ENCODE assay signal across 11 cellular contexts in the genomic region with DNA sequence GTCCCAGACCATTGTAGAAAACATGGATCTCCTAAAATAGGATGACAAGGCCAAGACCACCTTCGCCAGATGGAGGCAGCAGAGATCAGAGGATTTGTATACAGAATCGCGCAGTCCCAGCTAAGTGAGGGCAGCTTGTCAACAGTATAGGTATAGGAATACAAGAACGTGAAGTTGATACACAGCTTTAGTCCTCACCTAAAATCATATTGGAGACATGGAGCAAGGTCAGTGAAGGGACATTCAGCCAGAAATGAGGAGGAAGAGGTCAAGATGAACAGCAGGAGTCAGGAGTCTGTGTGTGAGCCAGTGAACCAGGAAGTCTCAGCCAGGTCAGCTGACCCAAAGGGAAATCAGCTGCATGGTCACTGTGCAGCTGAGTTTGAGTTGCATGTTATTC.
DNase-seq lines count a peak whose midpoint lies in the region; ATAC-seq and TF ChIP-seq lines count a peak whose summit lies in the region.
"Had no signal": no experiment of that assay in that cellular context is flagged by ENCODE, and none has a peak within 500 bp of the region (broad histone marks: within the 10 kb centered on the region; RNA-seq: fewer than 3 reads in every experiment).

No MANE protein-coding gene starts in this region.

- H3K36me3 ChIP-seq in CD4-positive, alpha-beta memory T cell (ENCODE audit: insufficient read depth, low read length): no peaks in the 10 kb centered on the region

- no peak overlapping the region for H3K27ac ChIP-seq in CD4-positive, alpha-beta memory T cell (ENCODE audit: low read depth, low read length)

- H3K36me3 Mint-ChIP-seq in activated T-helper 17 cell treated with anti-CD3 and anti-CD28 coated beads, Interleukin-2, amount 50 U/mL, for 72 hours (ENCODE audit: low read depth): no peaks in the 10 kb centered on the region
- H3K36me3 Mint-ChIP-seq in CD4-positive, alpha-beta memory T cell: no peaks in the 10 kb centered on the region
- H3K36me3 Mint-ChIP-seq: brain had no signal

- peak; percentile 49 for TF ChIP-seq CTCF in GM12873 (IDR thresholded peaks at IDR 0.05; ENCODE audit: insufficient read depth, low read depth, low read length, missing control alignments)
- TF ChIP-seq CTCF in LNCaP clone FGC (IDR thresholded peaks at IDR 0.05; ENCODE audit: control insufficient read depth, extremely low read depth, insufficient read depth): peak; percentile 50

- H3K4me1 ChIP-seq in CD4-positive, alpha-beta memory T cell (ENCODE audit: insufficient read depth, low read length): no peaks in the 10 kb centered on the region

- H3K9me3 ChIP-seq in CD4-positive, alpha-beta memory T cell (ENCODE audit: control insufficient read depth in 1 of 2, low read length in 2 of 2): no peaks in the 10 kb centered on the region

- H3K4me3 Mint-ChIP-seq in activated T-helper 17 cell treated with anti-CD3 and anti-CD28 coated beads, Interleukin-2, amount 50 U/mL, for 72 hours: no peak overlapping the region
- H3K4me3 Mint-ChIP-seq in CD4-positive, alpha-beta memory T cell: no peak overlapping the region
- H3K4me3 Mint-ChIP-seq: brain had no signal

- intact Hi-C loops in CD4-positive, alpha-beta memory T cell (cut with micrococcal nuclease): loop anchor here (5.0 kb wide), 1 partner anchor 574 kb away; no protein-coding TSS in a partner anchor

- H3K27me3 ChIP-seq in CD4-positive, alpha-beta memory T cell (ENCODE audit: insufficient read depth, low read length): no peaks in the 10 kb centered on the region

- POLR2A ChIA-PET in CD4-positive, alpha-beta memory T cell (lab: Charles Lee; ENCODE audit: partially characterized antibody): no interaction called here

- peak; percentile 40 for ATAC-seq in activated T-helper 17 cell treated with anti-CD3 and anti-CD28 coated beads, Interleukin-2, amount 50 U/mL, for 72 hours (replicated peaks)
- ATAC-seq: Right ventricle myocardium inferior had no signal

- no peak overlapping the region for H3K4me3 ChIP-seq in LNCaP clone FGC (ENCODE audit: low read depth, low read length)
- no peak overlapping the region for H3K4me3 ChIP-seq in CD4-positive, alpha-beta memory T cell (ENCODE audit: low read length in 2 of 2)
- H3K4me3 ChIP-seq: lung had no signal

- H3K27ac Mint-ChIP-seq in activated T-helper 17 cell treated with anti-CD3 and anti-CD28 coated beads, Interleukin-2, amount 50 U/mL, for 72 hours: no peak overlapping the region
- H3K27ac Mint-ChIP-seq in CD4-positive, alpha-beta memory T cell: no peak overlapping the region
- H3K27ac Mint-ChIP-seq: brain had no signal

- peaks cover 13% of the 10 kb centered on the region for H3K27me3 Mint-ChIP-seq in activated T-helper 17 cell treated with anti-CD3 and anti-CD28 coated beads, Interleukin-2, amount 50 U/mL, for 72 hours
- H3K27me3 Mint-ChIP-seq in CD4-positive, alpha-beta memory T cell: peaks cover 5 to 8% of the 10 kb centered on the region in 2 donors
- H3K27me3 Mint-ChIP-seq: brain had no signal

- H3K4me1 Mint-ChIP-seq in activated T-helper 17 cell treated with anti-CD3 and anti-CD28 coated beads, Interleukin-2, amount 50 U/mL, for 72 hours: peaks cover 5% of the 10 kb centered on the region
- H3K4me1 Mint-ChIP-seq in CD4-positive, alpha-beta memory T cell: peaks cover 0 to 2% (median 0%) of the 10 kb centered on the region in 4 donors

- CTCF ChIA-PET in CD4-positive, alpha-beta memory T cell (lab: Charles Lee; ENCODE audit: partially characterized antibody): no interaction called here

- no peaks in the 10 kb centered on the region for H3K9me3 Mint-ChIP-seq in activated T-helper 17 cell treated with anti-CD3 and anti-CD28 coated beads, Interleukin-2, amount 50 U/mL, for 72 hours
- no peaks in the 10 kb centered on the region for H3K9me3 Mint-ChIP-seq in CD4-positive, alpha-beta memory T cell

- DNase-seq in LNCaP clone FGC (ENCODE audit: low read depth) (no peak), midbrain (lab: John Stamatoyannopoulos, UW) (peak; percentile 88), mucosa of gallbladder (ENCODE audit: low spot score) (no peak), cerebellar nuclear complex (lab: John Stamatoyannopoulos, UW) (no peak)
- DNase-seq in CD4-positive, alpha-beta memory T cell: no peak
- DNase-seq: NCI-H1694 treated with DMSO at 0.1 percent for 48 hours had no signal
